Comparison of ENCODE assay signal across 12 cellular contexts in the genomic region with DNA sequence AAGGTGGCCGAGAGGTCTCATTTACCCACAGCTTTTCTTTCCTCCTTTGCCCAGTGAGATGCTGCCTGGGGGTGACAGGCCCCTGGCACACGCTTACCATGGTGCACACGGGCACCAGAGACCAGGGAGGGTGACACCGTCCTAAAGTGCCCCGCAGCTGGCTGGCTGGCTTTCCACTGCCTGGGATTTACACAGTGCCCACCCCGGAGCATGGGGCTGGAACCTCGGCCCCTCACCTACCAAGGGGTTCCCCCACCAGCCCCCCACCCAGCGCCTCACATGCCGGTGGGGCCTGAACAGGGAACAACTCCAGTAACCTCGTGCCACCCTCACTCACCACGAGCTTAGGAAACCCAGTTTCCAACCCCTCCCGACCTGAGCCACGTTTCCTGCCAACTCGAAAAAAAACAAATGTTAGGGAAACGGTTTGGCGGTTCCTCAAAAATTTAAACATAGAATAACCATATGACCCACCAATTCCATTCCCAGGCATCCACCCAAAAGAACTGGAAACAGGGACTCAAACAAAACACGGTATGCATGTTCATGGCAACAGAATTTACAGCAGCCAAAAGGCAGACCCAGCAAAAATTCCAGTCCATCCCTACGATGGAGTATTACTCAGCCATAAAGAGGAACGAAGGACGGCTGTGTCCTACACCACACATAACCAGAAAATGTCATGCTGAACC.
A peak's percentile ranks its signal among the peaks of the same experiment; 100 is the strongest.
DNase-seq lines count a peak whose midpoint lies in the region; ATAC-seq and TF ChIP-seq lines count a peak whose summit lies in the region.
"Had no signal": no experiment of that assay in that cellular context is flagged by ENCODE, and none has a peak within 500 bp of the region (broad histone marks: within the 10 kb centered on the region; RNA-seq: fewer than 3 reads in every experiment).

No MANE protein-coding gene starts in this region.

- TF ChIP-seq CTCF in coronary artery (IDR thresholded peaks at IDR 0.05) = no peak
- TF ChIP-seq CTCF in type B pancreatic cell (conservative IDR thresholded peaks at IDR 0.05) = no peak

- POLR2A ChIA-PET in activated CD4-positive, alpha-beta T cell treated with anti-CD3 and anti-CD28 coated beads for 36 hours (lab: Charles Lee) = no interaction called here

- H3K27ac Mint-ChIP-seq in activated CD4-positive, alpha-beta T cell treated with anti-CD3 and anti-CD28 coated beads for 36 hours = peak overlapping the region; percentile 13
- H3K27ac Mint-ChIP-seq in type B pancreatic cell = peak overlapping the region; percentile 77

- H3K36me3 Mint-ChIP-seq in activated CD4-positive, alpha-beta T cell treated with anti-CD3 and anti-CD28 coated beads for 36 hours (ENCODE audit: low read depth) = peaks cover 7% of the 10 kb centered on the region
- peaks cover 2% of the 10 kb centered on the region for H3K36me3 Mint-ChIP-seq in type B pancreatic cell
- H3K36me3 Mint-ChIP-seq: natural killer cell had no signal

- CTCF ChIA-PET in activated CD4-positive, alpha-beta T cell treated with anti-CD3 and anti-CD28 coated beads for 36 hours (lab: Charles Lee) = interaction anchor here (0.7 kb wide), 1 partner anchor 151 kb away, joined by 3 read pairs; no protein-coding TSS in a partner anchor

- intact Hi-C loops in activated CD4-positive, alpha-beta T cell treated with anti-CD3 and anti-CD28 coated beads for 36 hours (cut with DNase I, micrococcal nuclease) = no loop called here

- no peaks in the 10 kb centered on the region for H3K9me3 Mint-ChIP-seq in activated CD4-positive, alpha-beta T cell treated with anti-CD3 and anti-CD28 coated beads for 36 hours (ENCODE audit: low read depth)
- no peaks in the 10 kb centered on the region for H3K9me3 Mint-ChIP-seq in type B pancreatic cell
- H3K9me3 Mint-ChIP-seq: natural killer cell had no signal

- H3K4me3 ChIP-seq in coronary artery = peak overlapping the region; percentile 28
- H3K4me3 ChIP-seq: A549 had no signal

- DNase-seq in activated CD4-positive, alpha-beta T cell treated with anti-CD3 and anti-CD28 coated beads for 36 hours = no peak
- DNase-seq in activated CD4-positive, alpha-beta T cell treated with anti-CD3 and anti-CD28 coated beads, Interleukin-2, amount 50 U/mL, for 1 hour = no peak
- DNase-seq in coronary artery (ENCODE audit: low spot score) (no peak), lung microvascular endothelial cell (ENCODE audit: low read depth in 2 of 2) (peak; percentile 64 to 97), type B pancreatic cell (ENCODE audit: extremely low spot score, unreplicated experiment) (no peak), NCI-H2227 (lab: John Stamatoyannopoulos, UW; ENCODE audit: unreplicated experiment) (no peak)
- DNase-seq: activated CD8-positive, alpha-beta memory T cell treated with anti-CD3 and anti-CD28 coated beads for 24 hours; natural killer cell had no signal

- H3K27me3 Mint-ChIP-seq in activated CD4-positive, alpha-beta T cell treated with anti-CD3 and anti-CD28 coated beads for 36 hours = no peaks in the 10 kb centered on the region
- H3K27me3 Mint-ChIP-seq in type B pancreatic cell = no peaks in the 10 kb centered on the region

- H3K27ac ChIP-seq in coronary artery = peak overlapping the region; percentile 62 to 74

- no peak for ATAC-seq in activated CD4-positive, alpha-beta T cell treated with anti-CD3 and anti-CD28 coated beads for 36 hours
- ATAC-seq in HG03432 (IDR thresholded peaks at IDR 0.05; ENCODE audit: unreplicated experiment) (no peak), HG02678 (IDR thresholded peaks at IDR 0.05; ENCODE audit: unreplicated experiment) (no peak)
- ATAC-seq: A549, HCT116, natural killer cell had no signal

- peaks cover 57% of the 10 kb centered on the region for H3K4me1 Mint-ChIP-seq in activated CD4-positive, alpha-beta T cell treated with anti-CD3 and anti-CD28 coated beads for 36 hours
- peaks cover 50% of the 10 kb centered on the region for H3K4me1 Mint-ChIP-seq in type B pancreatic cell (ENCODE audit: unreplicated experiment)

- H3K4me3 Mint-ChIP-seq in activated CD4-positive, alpha-beta T cell treated with anti-CD3 and anti-CD28 coated beads for 36 hours = no peak overlapping the region
- peak overlapping the region; percentile 11 for H3K4me3 Mint-ChIP-seq in type B pancreatic cell
- H3K4me3 Mint-ChIP-seq: natural killer cell had no signal

Comparison
In these comparisons a context has a peak if more than half of its experiments do, and no peak if none do; other contexts are left out.
1. DNase-seq: peak in lung microvascular endothelial cell (2 of 2); none in activated CD4-positive, alpha-beta T cell treated with anti-CD3 and anti-CD28 coated beads for 36 hours (single experiment), activated CD4-positive, alpha-beta T cell treated with anti-CD3 and anti-CD28 coated beads, Interleukin-2, amount 50 U/mL, for 1 hour (single experiment), coronary artery (single experiment), type B pancreatic cell (single experiment) and NCI-H2227 (single experiment).